ENCODE assay signal across 32 cellular contexts in genomic region chr4:75790024-75790423, GRCh38.
"Had no signal": no experiment of that assay in that cellular context is flagged by ENCODE, and none has a peak within 500 bp of the region (broad histone marks: within the 10 kb centered on the region; RNA-seq: fewer than 3 reads in every experiment).

No MANE protein-coding gene starts in this region.

- H3K27me3 Mint-ChIP-seq: naive thymus-derived CD4-positive, alpha-beta T cell; type B pancreatic cell had no signal

- H3K27me3 ChIP-seq: esophagus muscularis mucosa, foreskin keratinocyte, gastroesophageal sphincter, right atrium auricular region, testis, tibial artery had no signal

- FAIRE-seq: endothelial cell of umbilical vein, keratinocyte had no signal

- H3K4me3 ChIP-seq: coronary artery, esophagus muscularis mucosa, gastroesophageal sphincter, lung, mucosa of descending colon, prostate gland, right atrium auricular region, smooth muscle cell, testis, tibial artery had no signal

- H3K4me1 ChIP-seq: esophagus muscularis mucosa, foreskin keratinocyte, gastroesophageal sphincter, prostate gland, right atrium auricular region, testis, tibial artery had no signal

- H3K9me3 Mint-ChIP-seq: immature natural killer cell; mesothelial cell of epicardium; naive thymus-derived CD4-positive, alpha-beta T cell; nephron progenitor cell; type B pancreatic cell had no signal

- DNase-seq: dermis blood vessel endothelial cell; effector memory CD4-positive, alpha-beta T cell; foreskin keratinocyte; glutamatergic neuron; hypothalamus; immature natural killer cell; mesenchymal stem cell; mucosa of descending colon; naive thymus-derived CD4-positive, alpha-beta T cell; nephron progenitor cell; nucleus accumbens; stimulated activated CD4-positive, alpha-beta T cell treated with anti-CD3 and anti-CD28 coated beads, Interleukin-12 subunit alpha, Interleukin-12 subunit beta, amount 100 ng/mL, for 4 hours; stimulated activated CD4-positive, alpha-beta T cell treated with anti-CD3 and anti-CD28 coated beads, Interleukin-1b, Interleukin-23, amount 100 ng/mL, for 48 hours; stimulated activated CD4-positive, alpha-beta T cell treated with anti-CD3 and anti-CD28 coated beads, Interleukin-4, amount 100 ng/mL, for 1 hour; stimulated activated CD8-positive, alpha-beta memory T cell treated with anti-CD3 and anti-CD28 coated beads, Interleukin-4, amount 100 ng/mL, for 48 hours; stimulated activated naive CD4-positive, alpha-beta T cell treated with Interleukin-2 at 50 U/mL for 16 hours; substantia nigra; testis; tibial artery had no signal

- H3K9me3 ChIP-seq: esophagus muscularis mucosa, gastroesophageal sphincter, mucosa of descending colon, prostate gland, right atrium auricular region, testis, tibial artery had no signal

- H3K27ac ChIP-seq: coronary artery, esophagus muscularis mucosa, foreskin keratinocyte, gastroesophageal sphincter, prostate gland, right atrium auricular region, testis, tibial artery had no signal

- H3K4me3 Mint-ChIP-seq: immature natural killer cell; mesothelial cell of epicardium; naive thymus-derived CD4-positive, alpha-beta T cell; nephron progenitor cell; type B pancreatic cell had no signal

- H3K36me3 ChIP-seq: prostate gland had no signal

- H3K4me1 Mint-ChIP-seq: immature natural killer cell, mesothelial cell of epicardium, nephron progenitor cell had no signal

- ATAC-seq: foreskin keratinocyte; gastroesophageal sphincter; left lobe of liver; mucosa of descending colon; naive thymus-derived CD4-positive, alpha-beta T cell; sciatic nerve had no signal

- H3K27ac Mint-ChIP-seq: immature natural killer cell, mesothelial cell of epicardium, nephron progenitor cell, type B pancreatic cell had no signal

- H3K4me2 ChIP-seq: smooth muscle cell had no signal
